16 cellular contexts compared by ENCODE assay signal in the genomic region with DNA sequence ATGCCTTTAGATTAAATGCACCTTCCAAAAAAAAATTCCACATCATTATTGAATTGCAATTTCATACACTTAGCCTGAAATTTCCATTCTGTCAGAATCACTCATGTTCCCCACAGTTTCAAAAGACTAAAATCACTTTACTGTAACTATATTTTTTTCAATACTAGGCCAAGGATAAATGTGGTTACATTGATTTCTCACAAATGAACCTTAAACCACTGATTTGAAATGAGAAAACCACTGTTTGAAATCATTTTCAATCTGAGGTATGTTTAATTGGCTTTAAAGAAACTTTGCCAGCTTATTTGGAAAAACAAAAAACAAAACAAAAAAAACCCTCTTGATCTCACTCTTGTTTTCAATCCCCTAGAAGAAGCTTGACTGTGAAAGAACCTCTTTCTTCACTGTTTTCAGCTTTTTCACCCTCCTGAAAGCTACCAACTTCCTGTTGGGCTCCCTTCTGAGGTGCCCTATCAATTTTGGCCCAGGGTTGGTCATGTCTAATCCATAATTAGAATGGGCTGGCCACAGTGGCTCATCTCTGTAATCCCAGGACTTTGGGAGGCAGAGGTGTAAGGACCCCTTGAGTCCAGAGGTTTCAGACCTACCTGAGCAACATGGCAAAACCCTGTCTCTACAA.
DNase-seq lines count a peak whose midpoint lies in the region; ATAC-seq and TF ChIP-seq lines count a peak whose summit lies in the region.
"Had no signal": no experiment of that assay in that cellular context is flagged by ENCODE, and none has a peak within 500 bp of the region (broad histone marks: within the 10 kb centered on the region; RNA-seq: fewer than 3 reads in every experiment).

No MANE protein-coding gene starts in this region.

- H3K4me3 ChIP-seq in adrenal gland (no peak overlapping the region), Peyer's patch (no peak overlapping the region)
- H3K4me3 ChIP-seq: BLaER1, GM23338 had no signal

- no peak for TF ChIP-seq CTCF in CD4-positive, alpha-beta T cell (IDR thresholded peaks at IDR 0.05)
- TF ChIP-seq CTCF in adrenal gland (IDR thresholded peaks at IDR 0.05) (no peak), Peyer's patch (IDR thresholded peaks at IDR 0.05) (no peak)

- no peak overlapping the region for H3K27ac ChIP-seq in CD4-positive, alpha-beta T cell (ENCODE audit: low read depth, low read length)
- H3K27ac ChIP-seq in KOPT-K1 (ENCODE audit: low read depth, low read length, poor library complexity, severe bottlenecking): peak overlapping the region; percentile 57
- H3K27ac ChIP-seq in adrenal gland: no peak overlapping the region
- H3K27ac ChIP-seq in Peyer's patch: no peak overlapping the region
- H3K27ac ChIP-seq: BLaER1 had no signal

- no peaks in the 10 kb centered on the region for H3K27me3 ChIP-seq in CD4-positive, alpha-beta T cell (ENCODE audit: control insufficient read depth, insufficient read depth, low read length)
- H3K27me3 ChIP-seq in adrenal gland (no peaks in the 10 kb centered on the region), Peyer's patch (no peaks in the 10 kb centered on the region)
- H3K27me3 ChIP-seq: BLaER1 had no signal

- no peak for ATAC-seq in CD4-positive, alpha-beta T cell (ENCODE audit: poor library complexity)
- ATAC-seq: GM23338 had no signal

- peaks cover 3% of the 10 kb centered on the region for H3K36me3 Mint-ChIP-seq in activated CD4-positive, alpha-beta T cell treated with anti-CD3 and anti-CD28 coated beads, Interleukin-2, amount 10 ng/mL, durations not matched to agents 7 days and 5 days (ENCODE audit: low read depth)
- H3K36me3 Mint-ChIP-seq in CD4-positive, alpha-beta T cell (ENCODE audit: low read depth): no peaks in the 10 kb centered on the region
- H3K36me3 Mint-ChIP-seq in activated naive CD8-positive, alpha-beta T cell treated with anti-CD3 and anti-CD28 coated beads for 36 hours: peaks cover 3% of the 10 kb centered on the region

- POLR2A ChIA-PET in activated CD4-positive, alpha-beta T cell treated with anti-CD3 and anti-CD28 coated beads, Interleukin-2, amount 10 ng/mL, durations not matched to agents 7 days and 5 days (lab: Charles Lee): no interaction called here
- POLR2A ChIA-PET in CD4-positive, alpha-beta T cell (lab: Charles Lee): no interaction called here

- intact Hi-C loops in CD4-positive, alpha-beta T cell (cut with DNase I, micrococcal nuclease): no loop called here
- intact Hi-C loops in adrenal gland (cut with DNase I): no loop called here

- DNase-seq in activated CD4-positive, alpha-beta T cell treated with anti-CD3 and anti-CD28 coated beads, Interleukin-2, amount 10 ng/mL, durations not matched to agents 7 days and 5 days: no peak
- DNase-seq in activated CD4-positive, alpha-beta T cell treated with anti-CD3 and anti-CD28 coated beads for 48 hours: no peak
- no peak for DNase-seq in CD4-positive, alpha-beta T cell
- DNase-seq in activated naive CD8-positive, alpha-beta T cell treated with anti-CD3 and anti-CD28 coated beads for 36 hours: no peak
- DNase-seq in adrenal gland: no peak
- no peak for DNase-seq in Peyer's patch
- DNase-seq in NCI-H187 treated with DMSO at 0.1 percent for 48 hours (lab: John Stamatoyannopoulos, UW): no peak
- DNase-seq: GDM1, NCI-H1417 treated with DMSO at 0.1 percent for 48 hours, NCI-H2029, NCI-H2171, NCI-H446, NCI-H748 treated with DMSO at 0.1 percent for 48 hours had no signal

- CTCF ChIA-PET in activated CD4-positive, alpha-beta T cell treated with anti-CD3 and anti-CD28 coated beads, Interleukin-2, amount 10 ng/mL, durations not matched to agents 7 days and 5 days (lab: Charles Lee): interaction anchor here (1.2 kb wide), 1 partner anchor 9 kb away, joined by 3 read pairs; no protein-coding TSS in a partner anchor
- CTCF ChIA-PET in CD4-positive, alpha-beta T cell (lab: Charles Lee): no interaction called here

- TF ChIP-seq POLR2A in adrenal gland (IDR thresholded peaks at IDR 0.05) (no peak), Peyer's patch (IDR thresholded peaks at IDR 0.05) (no peak)

- H3K9me3 Mint-ChIP-seq in activated CD4-positive, alpha-beta T cell treated with anti-CD3 and anti-CD28 coated beads, Interleukin-2, amount 10 ng/mL, durations not matched to agents 7 days and 5 days: peaks cover 12% of the 10 kb centered on the region
- no peaks in the 10 kb centered on the region for H3K9me3 Mint-ChIP-seq in CD4-positive, alpha-beta T cell
- H3K9me3 Mint-ChIP-seq in activated naive CD8-positive, alpha-beta T cell treated with anti-CD3 and anti-CD28 coated beads for 36 hours: peaks cover 8% of the 10 kb centered on the region
- H3K9me3 Mint-ChIP-seq: GM23338 had no signal

- H3K4me3 Mint-ChIP-seq in activated CD4-positive, alpha-beta T cell treated with anti-CD3 and anti-CD28 coated beads, Interleukin-2, amount 10 ng/mL, durations not matched to agents 7 days and 5 days: no peak overlapping the region
- H3K4me3 Mint-ChIP-seq in CD4-positive, alpha-beta T cell: no peak overlapping the region
- no peak overlapping the region for H3K4me3 Mint-ChIP-seq in activated naive CD8-positive, alpha-beta T cell treated with anti-CD3 and anti-CD28 coated beads for 36 hours
- H3K4me3 Mint-ChIP-seq: GM23338 had no signal

- H3K27ac Mint-ChIP-seq in activated CD4-positive, alpha-beta T cell treated with anti-CD3 and anti-CD28 coated beads, Interleukin-2, amount 10 ng/mL, durations not matched to agents 7 days and 5 days: peak overlapping the region; percentile 76
- H3K27ac Mint-ChIP-seq in CD4-positive, alpha-beta T cell: peak overlapping the region; percentile 48
- peak overlapping the region; percentile 14 for H3K27ac Mint-ChIP-seq in activated naive CD8-positive, alpha-beta T cell treated with anti-CD3 and anti-CD28 coated beads for 36 hours
- H3K27ac Mint-ChIP-seq: GM23338 had no signal

- no peaks in the 10 kb centered on the region for H3K9me3 ChIP-seq in CD4-positive, alpha-beta T cell (ENCODE audit: control insufficient read depth, low read length)
- H3K9me3 ChIP-seq in KOPT-K1 (ENCODE audit: insufficient read depth, low read length, poor library complexity, severe bottlenecking): no peaks in the 10 kb centered on the region
- H3K9me3 ChIP-seq in adrenal gland (replicated peaks in 1 of 3): no peaks in the 10 kb centered on the region
- H3K9me3 ChIP-seq in Peyer's patch: no peaks in the 10 kb centered on the region
- H3K9me3 ChIP-seq: BLaER1 had no signal

- H3K4me1 ChIP-seq in adrenal gland (replicated peaks in 1 of 2) (no peaks in the 10 kb centered on the region), Peyer's patch (no peaks in the 10 kb centered on the region)
- H3K4me1 ChIP-seq: BLaER1 had no signal

- peaks cover 37% of the 10 kb centered on the region for H3K4me1 Mint-ChIP-seq in activated CD4-positive, alpha-beta T cell treated with anti-CD3 and anti-CD28 coated beads, Interleukin-2, amount 10 ng/mL, durations not matched to agents 7 days and 5 days
- peaks cover 39% of the 10 kb centered on the region for H3K4me1 Mint-ChIP-seq in CD4-positive, alpha-beta T cell (ENCODE audit: low read depth)
- peaks cover 29% of the 10 kb centered on the region for H3K4me1 Mint-ChIP-seq in activated naive CD8-positive, alpha-beta T cell treated with anti-CD3 and anti-CD28 coated beads for 36 hours

- H3K27me3 Mint-ChIP-seq in activated CD4-positive, alpha-beta T cell treated with anti-CD3 and anti-CD28 coated beads, Interleukin-2, amount 10 ng/mL, durations not matched to agents 7 days and 5 days: no peaks in the 10 kb centered on the region
- H3K27me3 Mint-ChIP-seq in CD4-positive, alpha-beta T cell: no peaks in the 10 kb centered on the region
- no peaks in the 10 kb centered on the region for H3K27me3 Mint-ChIP-seq in activated naive CD8-positive, alpha-beta T cell treated with anti-CD3 and anti-CD28 coated beads for 36 hours

- no peaks in the 10 kb centered on the region for H3K36me3 ChIP-seq in KOPT-K1 (ENCODE audit: insufficient read depth, low read length)
- H3K36me3 ChIP-seq in adrenal gland (replicated peaks in 1 of 2): no peaks in the 10 kb centered on the region
- no peaks in the 10 kb centered on the region for H3K36me3 ChIP-seq in Peyer's patch
- H3K36me3 ChIP-seq: BLaER1 had no signal

Comparison
In these comparisons a context has a peak if more than half of its experiments do, and no peak if none do; other contexts are left out.
1. H3K27ac Mint-ChIP-seq: peak in every context shown above with its lines; median percentile 76 in activated CD4-positive, alpha-beta T cell treated with anti-CD3 and anti-CD28 coated beads, Interleukin-2, amount 10 ng/mL, durations not matched to agents 7 days and 5 days; 48 in CD4-positive, alpha-beta T cell; 14 in activated naive CD8-positive, alpha-beta T cell treated with anti-CD3 and anti-CD28 coated beads for 36 hours.